In genomic region chr12:54431911-54432814, GRCh38 we compare ENCODE assay signal across 8 cellular contexts. TPM values are rescaled to one million over a fixed set of nuclear protein-coding genes. Genes with fewer than 3 reads are reported as not detected.
DNase-seq lines count a peak whose midpoint lies in the region; ATAC-seq and TF ChIP-seq lines count a peak whose summit lies in the region.

No MANE protein-coding gene starts in this region.

- H3K27ac Mint-ChIP-seq in WTC11, result no peak overlapping the region
- no peak overlapping the region for H3K27ac Mint-ChIP-seq in activated T-cell treated with anti-CD3 and anti-CD28 coated beads, Interleukin-2, amount 50 U/mL, for 24 hours
- H3K27ac Mint-ChIP-seq in stimulated activated naive B cell treated with anti-CD40 and anti-IgM and Interleukin-4, amounts not matched to agents 10 μg/mL and 1 μg/mL and 100 μg/mL, for 72 hours, result no peak overlapping the region

- H3K4me1 ChIP-seq in left ventricle myocardium inferior (peaks cover 64% of the 10 kb centered on the region), skeletal muscle satellite cell (ENCODE audit: control insufficient read depth, insufficient read depth, low read length) (peaks cover 48% of the 10 kb centered on the region)

- H3K27me3 Mint-ChIP-seq in WTC11 (ENCODE audit: low read depth), result peaks cover 94% of the 10 kb centered on the region
- no peaks in the 10 kb centered on the region for H3K27me3 Mint-ChIP-seq in activated T-cell treated with anti-CD3 and anti-CD28 coated beads, Interleukin-2, amount 50 U/mL, for 24 hours
- peaks cover 19 to 35% of the 10 kb centered on the region in 2 donors for H3K27me3 Mint-ChIP-seq in stimulated activated naive B cell treated with anti-CD40 and anti-IgM and Interleukin-4, amounts not matched to agents 10 μg/mL and 1 μg/mL and 100 μg/mL, for 72 hours

- H3K36me3 ChIP-seq in left ventricle myocardium inferior (no peaks in the 10 kb centered on the region), skeletal muscle satellite cell (ENCODE audit: insufficient read depth, low read length) (no peaks in the 10 kb centered on the region)

- H3K9me3 Mint-ChIP-seq in WTC11, result no peaks in the 10 kb centered on the region
- H3K9me3 Mint-ChIP-seq in activated T-cell treated with anti-CD3 and anti-CD28 coated beads, Interleukin-2, amount 50 U/mL, for 24 hours, result no peaks in the 10 kb centered on the region
- H3K9me3 Mint-ChIP-seq in stimulated activated naive B cell treated with anti-CD40 and anti-IgM and Interleukin-4, amounts not matched to agents 10 μg/mL and 1 μg/mL and 100 μg/mL, for 72 hours, result no peaks in the 10 kb centered on the region

- peak overlapping the region; percentile 85 for H3K27ac ChIP-seq in left ventricle myocardium inferior (replicated peaks)

- H3K4me1 Mint-ChIP-seq in WTC11, result peaks cover 43% of the 10 kb centered on the region
- H3K4me1 Mint-ChIP-seq in activated T-cell treated with anti-CD3 and anti-CD28 coated beads, Interleukin-2, amount 50 U/mL, for 24 hours (ENCODE audit: low read depth), result peaks cover 26% of the 10 kb centered on the region
- H3K4me1 Mint-ChIP-seq in stimulated activated naive B cell treated with anti-CD40 and anti-IgM and Interleukin-4, amounts not matched to agents 10 μg/mL and 1 μg/mL and 100 μg/mL, for 72 hours, result peaks cover 8 to 26% of the 10 kb centered on the region in 2 donors

- no peaks in the 10 kb centered on the region for H3K36me3 Mint-ChIP-seq in WTC11
- H3K36me3 Mint-ChIP-seq in activated T-cell treated with anti-CD3 and anti-CD28 coated beads, Interleukin-2, amount 50 U/mL, for 24 hours (ENCODE audit: low read depth), result no peaks in the 10 kb centered on the region
- no peaks in the 10 kb centered on the region for H3K36me3 Mint-ChIP-seq in stimulated activated naive B cell treated with anti-CD40 and anti-IgM and Interleukin-4, amounts not matched to agents 10 μg/mL and 1 μg/mL and 100 μg/mL, for 72 hours

- intact Hi-C loops in left ventricle myocardium inferior (cut with micrococcal nuclease), result no loop called here

- no peaks in the 10 kb centered on the region for H3K27me3 ChIP-seq in left ventricle myocardium inferior (ENCODE audit: low read depth)
- H3K27me3 ChIP-seq in skeletal muscle satellite cell (ENCODE audit: control insufficient read depth, insufficient read depth, low read length), result no peaks in the 10 kb centered on the region

- TF ChIP-seq CTCF in WTC11 (IDR thresholded peaks at IDR 0.05) (no peak), left ventricle myocardium inferior (IDR thresholded peaks at IDR 0.05; ENCODE audit: borderline replicate concordance) (no peak)

- CTCF ChIA-PET in HEK293T (lab: Yijun Ruan, JAX) (interaction anchor here (0.6 to 4.4 kb wide), 9 partner anchors 9 to 391 kb away, joined by 3 to 41 read pairs (median 4); no protein-coding TSS in a partner anchor), WTC11 (lab: Charles Lee) (interaction anchor here (0.6 to 12.5 kb wide), 16 partner anchors 8 to 258 kb away, joined by 3 to 230 read pairs (median 4); partner anchors contain the start of gene COPZ1)

- H3K4me3 Mint-ChIP-seq in WTC11, result peak overlapping the region; percentile 5; the same call in 1 of the 2 replicates
- no peak overlapping the region for H3K4me3 Mint-ChIP-seq in activated T-cell treated with anti-CD3 and anti-CD28 coated beads, Interleukin-2, amount 50 U/mL, for 24 hours
- no peak overlapping the region for H3K4me3 Mint-ChIP-seq in stimulated activated naive B cell treated with anti-CD40 and anti-IgM and Interleukin-4, amounts not matched to agents 10 μg/mL and 1 μg/mL and 100 μg/mL, for 72 hours

- peak overlapping the region; percentile 61 for H3K4me2 ChIP-seq in skeletal muscle satellite cell (ENCODE audit: low read length)

- POLR2A ChIA-PET in HEK293T (lab: Yijun Ruan, JAX) (interaction anchor here (0.8 to 2.1 kb wide), 3 partner anchors 14 to 152 kb away, joined by 4 to 8 read pairs (median 4); partner anchors contain the start of genes CBX5, HNRNPA1 and ITGA5), WTC11 (lab: Charles Lee) (interaction anchor here (0.6 to 1.9 kb wide), 5 partner anchors 11 to 1202 kb away, joined by 3 to 6 read pairs (median 3); partner anchors contain the start of gene ITGA5)

- no peak for DNase-seq in HEK293T (ENCODE audit: extremely low spot score)
- DNase-seq in WTC11 (ENCODE audit: low spot score), result peak; percentile 60
- DNase-seq in left ventricle myocardium inferior, result peak; percentile 77
- DNase-seq in activated CD8-positive, alpha-beta memory T cell treated with anti-CD3 and anti-CD28 coated beads, Interleukin-2, amount 50 U/mL, for 48 hours, result no peak
- DNase-seq in activated T-cell treated with anti-CD3 and anti-CD28 coated beads, Interleukin-2, amount 50 U/mL, for 24 hours, result no peak
- DNase-seq in stimulated activated naive B cell treated with anti-CD40 and anti-IgM and Interleukin-4, amounts not matched to agents 10 μg/mL and 1 μg/mL and 100 μg/mL, for 72 hours, result no peak

- peak; percentile 63 for ATAC-seq in WTC11
- no peak for ATAC-seq in HG02970 (IDR thresholded peaks at IDR 0.05; ENCODE audit: low FRiP score, unreplicated experiment)
- no peak for ATAC-seq in stimulated activated naive B cell treated with anti-CD40 and anti-IgM and Interleukin-4, amounts not matched to agents 10 μg/mL and 1 μg/mL and 100 μg/mL, for 72 hours (replicated peaks)

- H3K4me3 ChIP-seq in left ventricle myocardium inferior, result peak overlapping the region; percentile 21
- H3K4me3 ChIP-seq in skeletal muscle satellite cell (ENCODE audit: low read length), result peak overlapping the region; percentile 29

- peak overlapping the region; percentile 25 for H3K9ac ChIP-seq in skeletal muscle satellite cell (ENCODE audit: low read depth, low read length)

- H3K9me3 ChIP-seq in left ventricle myocardium inferior (replicated peaks) (no peaks in the 10 kb centered on the region), skeletal muscle satellite cell (replicated peaks; ENCODE audit: low read length) (no peaks in the 10 kb centered on the region)

TF ChIP-seq in HEK293T, 16 proteins besides CTCF, POLR2A, EP300 and RAD21:
- TF ChIP-seq FOXK2 (IDR thresholded peaks at IDR 0.05), result no peak
- TF ChIP-seq, protein P1, sequence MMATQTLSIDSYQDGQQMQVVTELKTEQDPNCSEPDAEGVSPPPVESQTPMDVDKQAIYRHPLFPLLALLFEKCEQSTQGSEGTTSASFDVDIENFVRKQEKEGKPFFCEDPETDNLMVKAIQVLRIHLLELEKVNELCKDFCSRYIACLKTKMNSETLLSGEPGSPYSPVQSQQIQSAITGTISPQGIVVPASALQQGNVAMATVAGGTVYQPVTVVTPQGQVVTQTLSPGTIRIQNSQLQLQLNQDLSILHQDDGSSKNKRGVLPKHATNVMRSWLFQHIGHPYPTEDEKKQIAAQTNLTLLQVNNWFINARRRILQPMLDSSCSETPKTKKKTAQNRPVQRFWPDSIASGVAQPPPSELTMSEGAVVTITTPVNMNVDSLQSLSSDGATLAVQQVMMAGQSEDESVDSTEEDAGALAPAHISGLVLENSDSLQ (IDR thresholded peaks at IDR 0.05), result peak; percentile 39; the same call in 1 of the 2 replicates

TF ChIP-seq in WTC11, 78 proteins besides CTCF, POLR2A, EP300 and RAD21 (continues in another document):
- TF ChIP-seq ZNF416 (CRISPR knock-in tag; IDR thresholded peaks at IDR 0.05) (no peak), CREM (CRISPR knock-in tag; IDR thresholded peaks at IDR 0.05) (no peak), PRDM15 (CRISPR knock-in tag; IDR thresholded peaks at IDR 0.05) (peak; percentile 74; the same call in 1 of the 2 replicates), KAT7 (CRISPR knock-in tag; IDR thresholded peaks at IDR 0.05; ENCODE audit: borderline replicate concordance) (no peak)
- TF ChIP-seq, protein P2, sequence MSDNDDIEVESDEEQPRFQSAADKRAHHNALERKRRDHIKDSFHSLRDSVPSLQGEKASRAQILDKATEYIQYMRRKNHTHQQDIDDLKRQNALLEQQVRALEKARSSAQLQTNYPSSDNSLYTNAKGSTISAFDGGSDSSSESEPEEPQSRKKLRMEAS (CRISPR knock-in tag; IDR thresholded peaks at IDR 0.05), result no peak
- TF ChIP-seq, protein P3, sequence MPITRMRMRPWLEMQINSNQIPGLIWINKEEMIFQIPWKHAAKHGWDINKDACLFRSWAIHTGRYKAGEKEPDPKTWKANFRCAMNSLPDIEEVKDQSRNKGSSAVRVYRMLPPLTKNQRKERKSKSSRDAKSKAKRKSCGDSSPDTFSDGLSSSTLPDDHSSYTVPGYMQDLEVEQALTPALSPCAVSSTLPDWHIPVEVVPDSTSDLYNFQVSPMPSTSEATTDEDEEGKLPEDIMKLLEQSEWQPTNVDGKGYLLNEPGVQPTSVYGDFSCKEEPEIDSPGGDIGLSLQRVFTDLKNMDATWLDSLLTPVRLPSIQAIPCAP (CRISPR knock-in tag; IDR thresholded peaks at IDR 0.05), result 0 out of 2 replicates have a peak, but pooled peaks have one; percentile 34

RNA-seq across cellular contexts. Expression of gene ITGA5, which starts 13.1 kb away (rescaled TPM):
- 19.3 to 21.9 TPM (median 20.8 TPM) in 3 replicates for total RNA-seq in WTC11 (2021)
- total RNA-seq in left ventricle myocardium inferior, result 55.3 TPM
- total RNA-seq in skeletal muscle satellite cell (2012; rRNA removed), result 794 and 1,056 TPM in 2 replicates

RNA-seq across cellular contexts. Expression of gene GTSF1, which starts 41.2 kb away (rescaled TPM):
- 0.55 to 0.99 TPM (median 0.74 TPM) in 3 replicates for total RNA-seq in WTC11 (2021)
- total RNA-seq in left ventricle myocardium inferior, result not detected
- not detected in 2 replicates for total RNA-seq in skeletal muscle satellite cell (2012; rRNA removed)

RNA-seq across cellular contexts. Expression of gene ZNF385A, which starts 47.6 kb away (rescaled TPM):
- 18.4 to 23.5 TPM (median 22.2 TPM) in 3 replicates for total RNA-seq in WTC11 (2021)
- 7.1 TPM for total RNA-seq in left ventricle myocardium inferior
- total RNA-seq in skeletal muscle satellite cell (2012; rRNA removed), result 1.0 and 1.3 TPM in 2 replicates

Comparison
In these comparisons a context has a peak if more than half of its experiments do, and no peak if none do; other contexts are left out.
1. DNase-seq: peak in WTC11 (single experiment) and left ventricle myocardium inferior (single experiment); none in HEK293T (single experiment), activated CD8-positive, alpha-beta memory T cell treated with anti-CD3 and anti-CD28 coated beads, Interleukin-2, amount 50 U/mL, for 48 hours (single experiment), activated T-cell treated with anti-CD3 and anti-CD28 coated beads, Interleukin-2, amount 50 U/mL, for 24 hours (single experiment) and stimulated activated naive B cell treated with anti-CD40 and anti-IgM and Interleukin-4, amounts not matched to agents 10 μg/mL and 1 μg/mL and 100 μg/mL, for 72 hours (single experiment).